Comparison of ENCODE assay signal across 8 cellular contexts in the genomic region with DNA sequence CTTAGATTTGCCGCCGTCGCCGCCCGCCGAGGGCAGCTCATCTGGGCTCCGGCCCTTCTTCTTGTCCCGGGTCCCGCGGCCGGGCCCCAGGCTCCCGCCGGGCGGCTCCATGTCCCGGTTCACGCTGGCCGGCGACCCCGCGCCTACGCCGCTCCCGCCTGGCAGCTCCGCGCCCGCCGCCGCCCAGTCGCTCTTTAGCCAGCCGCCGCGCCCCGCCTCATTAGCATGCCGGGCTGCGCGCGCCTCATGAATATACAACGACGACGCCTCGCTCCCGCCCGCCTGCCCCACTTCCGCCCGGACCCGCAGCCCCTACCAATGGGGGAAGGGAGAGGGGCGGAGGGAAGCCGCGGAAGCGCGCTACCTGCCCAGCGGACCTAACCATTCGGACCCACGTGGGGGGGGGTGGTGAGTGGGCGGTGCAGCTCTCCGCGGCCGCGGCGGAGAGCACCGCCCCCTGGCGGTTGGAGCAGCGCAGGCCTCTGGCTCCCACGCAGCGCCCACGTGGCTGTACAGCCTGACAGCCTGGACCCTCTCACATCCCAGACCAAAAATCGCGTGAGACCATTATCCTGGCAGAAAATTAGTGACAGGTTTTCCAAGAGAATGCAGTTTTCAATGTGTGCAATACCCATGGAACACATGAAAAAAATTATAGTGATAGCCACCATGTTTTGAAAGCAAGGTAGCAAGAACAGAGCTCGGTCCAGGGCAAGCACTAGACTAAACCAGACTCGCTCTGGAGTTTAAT.
DNase-seq lines count a peak whose midpoint lies in the region; ATAC-seq lines count a peak whose summit lies in the region.

A gene (minus strand): TSS at position 197 of the 751 bp plus-strand sequence. CDS start 86 bp downstream, at position 111.

- DNase-seq in C1 segment of cervical spinal cord (lab: John Stamatoyannopoulos, UW) (peak; percentile 49 to 93 (median 80)), GM19240 (ENCODE audit: insufficient read length, low spot score) (peak; percentile 72), NCI-H524 treated with DMSO at 0.1 percent for 48 hours (lab: John Stamatoyannopoulos, UW) (peak; percentile 59), left kidney (ENCODE audit: low read depth, low spot score) (peak; percentile 99)
- peak; percentile 99 to 100 for DNase-seq in activated CD4-positive, alpha-beta T cell treated with anti-CD3 and anti-CD28 coated beads for 4 hours
- DNase-seq in stimulated activated CD4-positive, alpha-beta T cell treated with anti-CD3 and anti-CD28 coated beads, Interleukin-2, amount 100 ng/mL, for 24 hours: peak; percentile 99 to 100

- peak within 1 kb of the TSS; percentile 54 for H3K27ac ChIP-seq in cingulate gyrus (ENCODE audit: low read depth, low read length)

- ATAC-seq in HG03460 (IDR thresholded peaks at IDR 0.05; ENCODE audit: unreplicated experiment): peak; percentile 75

Comparison
In these comparisons a context has a peak if more than half of its experiments do, and no peak if none do; other contexts are left out.
1. Peak in every context shown above with its lines: DNase-seq, ATAC-seq and H3K27ac ChIP-seq.